Comparison of ENCODE assay signal across 14 cellular contexts in the genomic region with DNA sequence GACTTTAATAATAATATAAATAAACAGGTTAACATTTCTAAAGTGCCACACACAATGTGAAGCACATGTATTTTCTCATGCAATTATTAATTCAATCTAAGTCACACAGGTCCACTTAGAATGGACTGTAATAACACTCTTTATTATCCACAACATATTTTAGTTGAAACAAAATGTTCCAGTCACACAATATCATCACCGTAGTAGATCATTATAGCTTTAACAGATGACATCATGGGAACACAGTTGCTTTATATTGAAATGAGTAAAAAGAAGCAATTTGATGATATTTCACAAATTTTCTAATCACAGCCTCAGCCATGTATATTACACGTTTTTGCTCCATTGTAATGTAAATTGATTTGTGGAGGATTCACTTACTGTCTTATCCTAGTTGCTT.
DNase-seq lines count a peak whose midpoint lies in the region; ATAC-seq, FAIRE-seq and TF ChIP-seq lines count a peak whose summit lies in the region.
"Had no signal": no experiment of that assay in that cellular context is flagged by ENCODE, and none has a peak within 500 bp of the region (broad histone marks: within the 10 kb centered on the region; RNA-seq: fewer than 3 reads in every experiment).

No MANE protein-coding gene starts in this region.

- no peaks in the 10 kb centered on the region for H3K36me3 ChIP-seq in HepG2 (replicated peaks in 1 of 2; ENCODE audit: control insufficient read depth in 1 of 2, insufficient read depth in 2 of 2, low read length in 2 of 2)
- H3K36me3 ChIP-seq in right lobe of liver: no peaks in the 10 kb centered on the region
- no peaks in the 10 kb centered on the region for H3K36me3 ChIP-seq in muscle layer of colon (ENCODE audit: insufficient read depth, low read length)
- H3K36me3 ChIP-seq in rectal smooth muscle tissue (ENCODE audit: control insufficient read depth, insufficient read depth, low read length): no peaks in the 10 kb centered on the region
- no peaks in the 10 kb centered on the region for H3K36me3 ChIP-seq in mesenchymal stem cell (ENCODE audit: control insufficient read depth in 1 of 2, insufficient read depth in 2 of 2, low read depth in 1 of 2, low read length in 2 of 2)
- H3K36me3 ChIP-seq: HAP-1 had no signal

- H2AFZ ChIP-seq in HepG2 (ENCODE audit: low read length): no peak overlapping the region
- no peak overlapping the region for H2AFZ ChIP-seq in mesenchymal stem cell (ENCODE audit: low read depth, low read length)

- H3K4ac ChIP-seq in mesenchymal stem cell (ENCODE audit: low read depth in 1 of 2, low read length in 2 of 2): no peak overlapping the region

- H2BK120ac ChIP-seq in mesenchymal stem cell (ENCODE audit: low read depth, low read length): no peak overlapping the region

- TF ChIP-seq EP300 in HepG2 (IDR thresholded peaks at IDR 0.05; ENCODE audit: low read depth in 2 of 2, low read length in 2 of 2) (no peak), HepG2 (CRISPR knock-in tag; IDR thresholded peaks at IDR 0.05; ENCODE audit: borderline replicate concordance) (no peak)

- CTCF ChIA-PET in HepG2 (lab: Yijun Ruan, JAX; ENCODE audit: low intra/inter-chr PET ratio, low total read pairs): no interaction called here

- no peak overlapping the region for H3K14ac ChIP-seq in mesenchymal stem cell (ENCODE audit: low read length in 2 of 2)

- no TSS peak for BruUV-seq in HepG2 (replicated peaks; lab: Mats Ljungman, UMichigan)

- H2BK15ac ChIP-seq in mesenchymal stem cell (ENCODE audit: low read depth, poor library complexity, severe bottlenecking): no peak overlapping the region

- TF ChIP-seq CTCF in HepG2 (CRISPR knock-in tag; IDR thresholded peaks at IDR 0.05): no peak
- TF ChIP-seq CTCF in right lobe of liver (IDR thresholded peaks at IDR 0.05): no peak

- H3K9ac ChIP-seq in HepG2 (ENCODE audit: insufficient read depth, low read depth, low read length): no peak overlapping the region
- no peak overlapping the region for H3K9ac ChIP-seq in muscle layer of colon (ENCODE audit: low read length)
- H3K9ac ChIP-seq in rectal smooth muscle tissue (ENCODE audit: low read length): no peak overlapping the region
- H3K9ac ChIP-seq in mesenchymal stem cell (ENCODE audit: low read length): no peak overlapping the region

- H3K4me2 ChIP-seq in HepG2 (ENCODE audit: low read depth, low read length) (no peak overlapping the region), mesenchymal stem cell (ENCODE audit: low read length, poor library complexity, severe bottlenecking) (no peak overlapping the region)

- POLR2A ChIA-PET in HepG2 (lab: Yijun Ruan, JAX): no interaction called here

- H3K23ac ChIP-seq in mesenchymal stem cell (ENCODE audit: low read length in 2 of 2): no peak overlapping the region

- H3K4me1 ChIP-seq in HepG2 (ENCODE audit: insufficient read depth, low read length) (no peaks in the 10 kb centered on the region), right lobe of liver (no peaks in the 10 kb centered on the region), muscle layer of colon (ENCODE audit: insufficient read depth, low read length) (peaks cover 57% of the 10 kb centered on the region), rectal smooth muscle tissue (ENCODE audit: control insufficient read depth, insufficient read depth, low read length) (peaks cover 29% of the 10 kb centered on the region), mesenchymal stem cell (ENCODE audit: control insufficient read depth, insufficient read depth, low read depth, low read length) (no peaks in the 10 kb centered on the region)

- intact Hi-C loops in HepG2 (cut with micrococcal nuclease; ENCODE audit: unreplicated experiment): no loop called here
- intact Hi-C loops in right lobe of liver (cut with DNase I): no loop called here

- no peak overlapping the region for H3K27ac ChIP-seq in HepG2 (ENCODE audit: extremely low read length, insufficient read depth, low read length)
- no peak overlapping the region for H3K27ac ChIP-seq in right lobe of liver
- peak overlapping the region; percentile 60 for H3K27ac ChIP-seq in muscle layer of colon (ENCODE audit: low read depth, low read length)
- peak overlapping the region; percentile 82 for H3K27ac ChIP-seq in rectal smooth muscle tissue (ENCODE audit: low read depth, low read length)
- no peak overlapping the region for H3K27ac ChIP-seq in mesenchymal stem cell (ENCODE audit: low read length, poor library complexity, severe bottlenecking)

- no peaks in the 10 kb centered on the region for H3K79me2 ChIP-seq in HepG2 (ENCODE audit: insufficient read depth, low read length)

- H3K9me3 ChIP-seq in HepG2 (ENCODE audit: low read length) (no peaks in the 10 kb centered on the region), right lobe of liver (no peaks in the 10 kb centered on the region), muscle layer of colon (ENCODE audit: low read length) (no peaks in the 10 kb centered on the region), mesenchymal stem cell (ENCODE audit: control insufficient read depth, low read length) (no peaks in the 10 kb centered on the region)
- H3K9me3 ChIP-seq: Caco-2, HAP-1 had no signal

- no peaks in the 10 kb centered on the region for H4K20me1 ChIP-seq in HepG2 (ENCODE audit: insufficient read depth, low read length)

- TF ChIP-seq RAD21 in HepG2 (CRISPR knock-in tag; IDR thresholded peaks at IDR 0.05): no peak

- no peaks in the 10 kb centered on the region for H3K79me1 ChIP-seq in mesenchymal stem cell (replicated peaks; ENCODE audit: low read length, poor library complexity, severe bottlenecking)

- WGBS in HepG2 (ENCODE audit: low lambda C conversion rate): 2% methylated on average over 2 of the region's 2 CpGs
- 47% methylated on average over 2 of the region's 2 CpGs for WGBS in right lobe of liver (ENCODE audit: insufficient coverage, low coverage, low lambda C conversion rate, missing lambda C conversion rate)
- WGBS in mesenchymal stem cell: no CpG with 5 or more reads among the region's 2 CpGs

- H4K8ac ChIP-seq in mesenchymal stem cell (ENCODE audit: low read length): no peak overlapping the region

- no peak overlapping the region for H2AK5ac ChIP-seq in mesenchymal stem cell (ENCODE audit: low read length, severe bottlenecking)

- no peak overlapping the region for H3K18ac ChIP-seq in mesenchymal stem cell (ENCODE audit: low read depth in 1 of 2, low read length in 2 of 2)

- in situ Hi-C loops in HepG2 (cut with HindIII; ENCODE audit: extremely low pct_ligation_motif_present, low pct_unique_long_range_greater_than_20kb): no loop called here

- no peak overlapping the region for H2BK12ac ChIP-seq in mesenchymal stem cell (ENCODE audit: low read length in 2 of 2)

- ATAC-seq in HepG2 (no peak), right lobe of liver (no peak), GM21528 (IDR thresholded peaks at IDR 0.05; ENCODE audit: low FRiP score, unreplicated experiment) (no peak)
- ATAC-seq: GM12878 had no signal

- H4K91ac ChIP-seq in mesenchymal stem cell (ENCODE audit: low read length): no peak overlapping the region

- DNase-seq in HepG2 (ENCODE audit: low spot score) (no peak), right lobe of liver (no peak), D341Med (ENCODE audit: low spot score) (no peak), HK-2 (ENCODE audit: unreplicated experiment) (no peak), mesenchymal stem cell (no peak)
- DNase-seq: Caco-2; CD8-positive, alpha-beta memory T cell; HFFc6 had no signal

- TF ChIP-seq POLR2A in HepG2 (IDR thresholded peaks at IDR 0.05; ENCODE audit: insufficient read depth in 1 of 2, low read depth in 2 of 2, low read length in 2 of 2) (no peak), right lobe of liver (IDR thresholded peaks at IDR 0.05) (no peak)

- no peak for FAIRE-seq in HepG2 (lab: Jason Lieb, UNC)
- FAIRE-seq: GM12878, GM18507 had no signal

- H3K4me3 ChIP-seq in HepG2 (replicated peaks in 1 of 3; ENCODE audit: insufficient read depth in 1 of 3, low read depth in 2 of 3, low read length in 3 of 3) (no peak overlapping the region), right lobe of liver (no peak overlapping the region), muscle layer of colon (ENCODE audit: low read depth in 1 of 2, low read length in 2 of 2) (no peak overlapping the region), rectal smooth muscle tissue (ENCODE audit: low read length) (no peak overlapping the region), mesenchymal stem cell (ENCODE audit: insufficient read depth in 1 of 2, low read depth in 1 of 2, low read length in 2 of 2) (no peak overlapping the region)
- H3K4me3 ChIP-seq: GM12878, HAP-1 had no signal

- no peak overlapping the region for H2BK5ac ChIP-seq in mesenchymal stem cell (ENCODE audit: low read depth, low read length, poor library complexity, severe bottlenecking)

- H3K27me3 ChIP-seq in HepG2 (ENCODE audit: control insufficient read depth in 1 of 2, insufficient read depth in 2 of 2, low read length in 2 of 2): no peaks in the 10 kb centered on the region
- H3K27me3 ChIP-seq in right lobe of liver: no peaks in the 10 kb centered on the region
- no peaks in the 10 kb centered on the region for H3K27me3 ChIP-seq in muscle layer of colon (ENCODE audit: control insufficient read depth in 1 of 2, insufficient read depth in 2 of 2, low read length in 2 of 2)
- no peaks in the 10 kb centered on the region for H3K27me3 ChIP-seq in rectal smooth muscle tissue (ENCODE audit: control insufficient read depth, insufficient read depth, low read length)
- no peaks in the 10 kb centered on the region for H3K27me3 ChIP-seq in mesenchymal stem cell (ENCODE audit: control insufficient read depth in 1 of 2, insufficient read depth in 1 of 2, low read length in 2 of 2)

Comparison
In these comparisons a context has a peak if more than half of its experiments do, and no peak if none do; other contexts are left out.
1. H3K27ac ChIP-seq: peak in muscle layer of colon (single experiment) and rectal smooth muscle tissue (single experiment); none in HepG2 (single experiment), right lobe of liver (0 of 3) and mesenchymal stem cell (single experiment).